In genomic region chr13:68697551-68697950, GRCh38 we compare ENCODE assay signal across 1 cellular context.
TF ChIP-seq lines count a peak whose summit lies in the region.

No MANE protein-coding gene starts in this region.

TF ChIP-seq in GM23338, 12 proteins besides CTCF, POLR2A, EP300 and RAD21 (continued from another document):
- no peak for TF ChIP-seq ETS1 (IDR thresholded peaks at IDR 0.05)
- TF ChIP-seq, protein P1, sequence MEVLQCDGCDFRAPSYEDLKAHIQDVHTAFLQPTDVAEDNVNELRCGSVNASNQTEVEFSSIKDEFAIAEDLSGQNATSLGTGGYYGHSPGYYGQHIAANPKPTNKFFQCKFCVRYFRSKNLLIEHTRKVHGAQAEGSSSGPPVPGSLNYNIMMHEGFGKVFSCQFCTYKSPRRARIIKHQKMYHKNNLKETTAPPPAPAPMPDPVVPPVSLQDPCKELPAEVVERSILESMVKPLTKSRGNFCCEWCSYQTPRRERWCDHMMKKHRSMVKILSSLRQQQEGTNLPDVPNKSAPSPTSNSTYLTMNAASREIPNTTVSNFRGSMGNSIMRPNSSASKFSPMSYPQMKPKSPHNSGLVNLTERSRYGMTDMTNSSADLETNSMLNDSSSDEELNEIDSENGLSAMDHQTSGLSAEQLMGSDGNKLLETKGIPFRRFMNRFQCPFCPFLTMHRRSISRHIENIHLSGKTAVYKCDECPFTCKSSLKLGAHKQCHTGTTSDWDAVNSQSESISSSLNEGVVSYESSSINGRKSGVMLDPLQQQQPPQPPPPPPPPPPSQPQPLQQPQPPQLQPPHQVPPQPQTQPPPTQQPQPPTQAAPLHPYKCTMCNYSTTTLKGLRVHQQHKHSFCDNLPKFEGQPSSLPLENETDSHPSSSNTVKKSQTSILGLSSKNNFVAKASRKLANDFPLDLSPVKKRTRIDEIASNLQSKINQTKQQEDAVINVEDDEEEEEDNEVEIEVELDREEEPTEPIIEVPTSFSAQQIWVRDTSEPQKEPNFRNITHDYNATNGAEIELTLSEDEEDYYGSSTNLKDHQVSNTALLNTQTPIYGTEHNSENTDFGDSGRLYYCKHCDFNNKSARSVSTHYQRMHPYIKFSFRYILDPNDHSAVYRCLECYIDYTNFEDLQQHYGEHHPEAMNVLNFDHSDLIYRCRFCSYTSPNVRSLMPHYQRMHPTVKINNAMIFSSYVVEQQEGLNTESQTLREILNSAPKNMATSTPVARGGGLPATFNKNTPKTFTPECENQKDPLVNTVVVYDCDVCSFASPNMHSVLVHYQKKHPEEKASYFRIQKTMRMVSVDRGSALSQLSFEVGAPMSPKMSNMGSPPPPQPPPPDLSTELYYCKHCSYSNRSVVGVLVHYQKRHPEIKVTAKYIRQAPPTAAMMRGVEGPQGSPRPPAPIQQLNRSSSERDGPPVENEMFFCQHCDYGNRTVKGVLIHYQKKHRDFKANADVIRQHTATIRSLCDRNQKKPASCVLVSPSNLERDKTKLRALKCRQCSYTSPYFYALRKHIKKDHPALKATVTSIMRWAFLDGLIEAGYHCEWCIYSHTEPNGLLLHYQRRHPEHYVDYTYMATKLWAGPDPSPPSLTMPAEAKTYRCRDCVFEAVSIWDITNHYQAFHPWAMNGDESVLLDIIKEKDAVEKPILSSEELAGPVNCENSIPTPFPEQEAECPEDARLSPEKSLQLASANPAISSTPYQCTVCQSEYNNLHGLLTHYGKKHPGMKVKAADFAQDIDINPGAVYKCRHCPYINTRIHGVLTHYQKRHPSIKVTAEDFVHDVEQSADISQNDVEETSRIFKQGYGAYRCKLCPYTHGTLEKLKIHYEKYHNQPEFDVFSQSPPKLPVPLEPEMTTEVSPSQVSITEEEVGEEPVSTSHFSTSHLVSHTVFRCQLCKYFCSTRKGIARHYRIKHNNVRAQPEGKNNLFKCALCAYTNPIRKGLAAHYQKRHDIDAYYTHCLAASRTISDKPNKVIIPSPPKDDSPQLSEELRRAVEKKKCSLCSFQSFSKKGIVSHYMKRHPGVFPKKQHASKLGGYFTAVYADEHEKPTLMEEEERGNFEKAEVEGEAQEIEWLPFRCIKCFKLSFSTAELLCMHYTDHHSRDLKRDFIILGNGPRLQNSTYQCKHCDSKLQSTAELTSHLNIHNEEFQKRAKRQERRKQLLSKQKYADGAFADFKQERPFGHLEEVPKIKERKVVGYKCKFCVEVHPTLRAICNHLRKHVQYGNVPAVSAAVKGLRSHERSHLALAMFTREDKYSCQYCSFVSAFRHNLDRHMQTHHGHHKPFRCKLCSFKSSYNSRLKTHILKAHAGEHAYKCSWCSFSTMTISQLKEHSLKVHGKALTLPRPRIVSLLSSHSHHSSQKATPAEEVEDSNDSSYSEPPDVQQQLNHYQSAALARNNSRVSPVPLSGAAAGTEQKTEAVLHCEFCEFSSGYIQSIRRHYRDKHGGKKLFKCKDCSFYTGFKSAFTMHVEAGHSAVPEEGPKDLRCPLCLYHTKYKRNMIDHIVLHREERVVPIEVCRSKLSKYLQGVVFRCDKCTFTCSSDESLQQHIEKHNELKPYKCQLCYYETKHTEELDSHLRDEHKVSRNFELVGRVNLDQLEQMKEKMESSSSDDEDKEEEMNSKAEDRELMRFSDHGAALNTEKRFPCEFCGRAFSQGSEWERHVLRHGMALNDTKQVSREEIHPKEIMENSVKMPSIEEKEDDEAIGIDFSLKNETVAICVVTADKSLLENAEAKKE (CRISPR knock-in tag; IDR thresholded peaks at IDR 0.05), result no peak
